Comparison of ENCODE assay signal across 11 cellular contexts in the genomic region with DNA sequence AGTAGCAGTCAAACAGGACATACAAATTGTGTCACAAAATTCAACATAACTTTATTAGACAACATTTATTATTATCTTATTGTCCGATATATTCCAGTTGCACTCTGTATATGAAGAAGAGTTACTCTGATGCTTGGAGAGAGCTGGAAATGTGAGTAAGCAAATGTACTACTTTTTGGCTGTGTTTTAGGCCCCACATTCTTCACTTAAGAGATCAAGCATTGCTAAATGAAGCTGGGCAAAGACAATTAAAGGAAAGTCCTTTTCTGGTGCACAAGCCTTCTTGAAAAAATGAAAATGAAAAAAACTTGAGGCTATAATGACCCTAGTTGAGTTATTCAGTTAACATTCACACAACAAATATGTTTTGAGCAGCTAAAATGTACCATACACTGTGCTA. TPM values are rescaled to one million over a fixed set of nuclear protein-coding genes. Genes with fewer than 3 reads are reported as not detected.
DNase-seq lines count a peak whose midpoint lies in the region; ATAC-seq and TF ChIP-seq lines count a peak whose summit lies in the region.
"Had no signal": no experiment of that assay in that cellular context is flagged by ENCODE, and none has a peak within 500 bp of the region (broad histone marks: within the 10 kb centered on the region; RNA-seq: fewer than 3 reads in every experiment).

No MANE protein-coding gene starts in this region.

- no TSS peak for BruUV-seq in A673 (replicated peaks; lab: Mats Ljungman, UMichigan)

- ATAC-seq in heart left ventricle: no peak
- no peak for ATAC-seq in Right ventricle myocardium superior (ENCODE audit: poor library complexity)

- no peak overlapping the region for H2BK15ac ChIP-seq in mesenchymal stem cell (ENCODE audit: low read depth, poor library complexity, severe bottlenecking)

- no peak overlapping the region for H2BK120ac ChIP-seq in mesenchymal stem cell (ENCODE audit: low read depth, low read length)

- peak overlapping the region; percentile 77 for H3K9ac ChIP-seq in mesenchymal stem cell (ENCODE audit: low read length)

- H3K18ac ChIP-seq in mesenchymal stem cell (ENCODE audit: low read depth in 1 of 2, low read length in 2 of 2): no peak overlapping the region

- WGBS in heart left ventricle, 4 donors: 68 to 84% (median 80%) methylated on average over 1 of the region's 1 CpG
- 80% methylated on average over 1 of the region's 1 CpG for WGBS in mesenchymal stem cell

- H3K27ac ChIP-seq in heart left ventricle (peak overlapping the region; percentile 54 to 92 (median 80)), mesenchymal stem cell (ENCODE audit: low read length, poor library complexity, severe bottlenecking) (peak overlapping the region; percentile 84), uterus (peak overlapping the region; percentile 5 to 58), A673 (ENCODE audit: low read depth, low read length, poor library complexity, severe bottlenecking) (no peak overlapping the region)

- no peak overlapping the region for H4K8ac ChIP-seq in mesenchymal stem cell (ENCODE audit: low read length)

- no peak for TF ChIP-seq CTCF in heart left ventricle (IDR thresholded peaks at IDR 0.05)
- TF ChIP-seq CTCF in cardiac fibroblast (IDR thresholded peaks at IDR 0.05; ENCODE audit: low read depth, low read length): no peak
- no peak for TF ChIP-seq CTCF in uterus (IDR thresholded peaks at IDR 0.05)
- TF ChIP-seq CTCF in A673 (conservative IDR thresholded peaks at IDR 0.05; ENCODE audit: low read depth, low read length): no peak

- no peak for TF ChIP-seq POLR2A in heart left ventricle (IDR thresholded peaks at IDR 0.05)
- TF ChIP-seq POLR2A in uterus (IDR thresholded peaks at IDR 0.05): no peak

- peaks cover 0 to 44% (median 19%) of the 10 kb centered on the region in 12 donors for H3K4me1 ChIP-seq in heart left ventricle
- peaks cover 3% of the 10 kb centered on the region for H3K4me1 ChIP-seq in mesenchymal stem cell (ENCODE audit: control insufficient read depth, insufficient read depth, low read depth, low read length)
- no peaks in the 10 kb centered on the region for H3K4me1 ChIP-seq in uterus
- peaks cover 19% of the 10 kb centered on the region for H3K4me1 ChIP-seq in A673 (ENCODE audit: insufficient read depth, low read length, poor library complexity, severe bottlenecking)

- CTCF ChIA-PET in A673 (lab: Charles Lee): no interaction called here

- POLR2A ChIA-PET in A673 (lab: Charles Lee; ENCODE audit: low non-redundant PET): no interaction called here

- intact Hi-C loops in heart left ventricle (cut with DNase I): no loop called here
- intact Hi-C loops in Right ventricle myocardium superior (cut with DNase I): no loop called here
- intact Hi-C loops in uterus (cut with DNase I; ENCODE audit: low total_unique reads): no loop called here
- intact Hi-C loops in A673 (cut with micrococcal nuclease; ENCODE audit: unreplicated experiment): no loop called here

- H3K14ac ChIP-seq in mesenchymal stem cell (ENCODE audit: low read length in 2 of 2): no peak overlapping the region

- H3K4me3 ChIP-seq in heart left ventricle: peak overlapping the region in 1 of 12 donors; percentile 15
- no peak overlapping the region for H3K4me3 ChIP-seq in cardiac fibroblast (replicated peaks in 1 of 2; ENCODE audit: low read depth in 2 of 2, low read length in 2 of 2)
- peak overlapping the region in 1 of 2 experiments; percentile 23 for H3K4me3 ChIP-seq in mesenchymal stem cell (ENCODE audit: insufficient read depth in 1 of 2, low read depth in 1 of 2, low read length in 2 of 2)
- H3K4me3 ChIP-seq in uterus: no peak overlapping the region
- no peak overlapping the region for H3K4me3 ChIP-seq in A673 (ENCODE audit: low read depth, low read length, poor library complexity, severe bottlenecking)

- H3K36me3 ChIP-seq in heart left ventricle (no peaks in the 10 kb centered on the region), mesenchymal stem cell (ENCODE audit: control insufficient read depth in 1 of 2, insufficient read depth in 2 of 2, low read depth in 1 of 2, low read length in 2 of 2) (no peaks in the 10 kb centered on the region), uterus (no peaks in the 10 kb centered on the region), A673 (ENCODE audit: insufficient read depth, low read length, poor library complexity, severe bottlenecking) (no peaks in the 10 kb centered on the region)

- no peak overlapping the region for H2BK5ac ChIP-seq in mesenchymal stem cell (ENCODE audit: low read depth, low read length, poor library complexity, severe bottlenecking)

- H3K23ac ChIP-seq in mesenchymal stem cell (ENCODE audit: low read length in 2 of 2): no peak overlapping the region

- DNase-seq in heart left ventricle: no peak
- DNase-seq in Right ventricle myocardium superior: no peak
- DNase-seq in cardiac fibroblast (ENCODE audit: low read depth in 2 of 2): peak; percentile 61 to 73
- DNase-seq in mesenchymal stem cell: peak; percentile 17
- DNase-seq in uterus: no peak
- no peak for DNase-seq in stimulated activated CD4-positive, alpha-beta T cell treated with anti-CD3 and anti-CD28 coated beads, Interleukin-4, amount 100 ng/mL, for 4 hours
- no peak for DNase-seq in A673 (ENCODE audit: low spot score)
- DNase-seq in COR-L47 (lab: John Stamatoyannopoulos, UW): no peak
- DNase-seq: RPMI8226; stimulated activated CD4-positive, alpha-beta T cell treated with anti-CD3 and anti-CD28 coated beads, Interleukin-4, amount 100 ng/mL, for 1 hour had no signal

- H3K27me3 ChIP-seq in heart left ventricle (no peaks in the 10 kb centered on the region), mesenchymal stem cell (ENCODE audit: control insufficient read depth in 1 of 2, insufficient read depth in 1 of 2, low read length in 2 of 2) (no peaks in the 10 kb centered on the region), uterus (no peaks in the 10 kb centered on the region), A673 (replicated peaks; ENCODE audit: insufficient read depth, low read depth, low read length, poor library complexity) (no peaks in the 10 kb centered on the region)

- H2BK12ac ChIP-seq in mesenchymal stem cell (ENCODE audit: low read length in 2 of 2): no peak overlapping the region

- no peak overlapping the region for H4K91ac ChIP-seq in mesenchymal stem cell (ENCODE audit: low read length)

- H3K9me3 ChIP-seq in heart left ventricle (no peaks in the 10 kb centered on the region), mesenchymal stem cell (ENCODE audit: control insufficient read depth, low read length) (no peaks in the 10 kb centered on the region), uterus (no peaks in the 10 kb centered on the region), A673 (ENCODE audit: low read depth, low read length, poor library complexity, severe bottlenecking) (no peaks in the 10 kb centered on the region)

- H3K4ac ChIP-seq in mesenchymal stem cell (ENCODE audit: low read depth in 1 of 2, low read length in 2 of 2): no peak overlapping the region

- no peak overlapping the region for H2AK5ac ChIP-seq in mesenchymal stem cell (ENCODE audit: low read length, severe bottlenecking)

- H3K4me2 ChIP-seq in mesenchymal stem cell (ENCODE audit: low read length, poor library complexity, severe bottlenecking): no peak overlapping the region

- no peak overlapping the region for H2AFZ ChIP-seq in mesenchymal stem cell (ENCODE audit: low read depth, low read length)

- H3K79me1 ChIP-seq in mesenchymal stem cell (replicated peaks; ENCODE audit: low read length, poor library complexity, severe bottlenecking): no peaks in the 10 kb centered on the region

RNA-seq across cellular contexts. Expression of a gene that starts 26.1 kb away (rescaled TPM):
- 100 to 1,000 TPM; 105 to 240 (median 159) TPM for total RNA-seq in heart left ventricle
- 100 to 1,000 TPM in 1 of 2 donors, 10 to 100 TPM in 1; 33.4 to 107 TPM for polyA plus RNA-seq in heart left ventricle
- total RNA-seq in Right ventricle myocardium superior: 92.0 TPM
- polyA plus RNA-seq in mesenchymal stem cell (2013, experiment 1 of 2): not detected
- 0.01 TPM for polyA plus RNA-seq in mesenchymal stem cell (2013, experiment 2 of 2)
- not detected for total RNA-seq in uterus
- 0.87 and 1.7 TPM in 2 replicates for total RNA-seq in A673 (2021)
- total RNA-seq: subcutaneous adipose tissue had no signal

Comparison
In these comparisons a context has a peak if more than half of its experiments do, and no peak if none do; other contexts are left out.
1. DNase-seq: peak in cardiac fibroblast (2 of 2) and mesenchymal stem cell (single experiment); none in heart left ventricle (0 of 5), Right ventricle myocardium superior (single experiment), uterus (0 of 2), stimulated activated CD4-positive, alpha-beta T cell treated with anti-CD3 and anti-CD28 coated beads, Interleukin-4, amount 100 ng/mL, for 4 hours (0 of 2), A673 (single experiment) and COR-L47 (single experiment).
2. RNA of a gene that starts 26.1 kb away (total RNA-seq): 105 to 240 TPM in heart left ventricle and 92.0 TPM in Right ventricle myocardium superior (single experiment); 0.87 to 1.7 TPM in A673 and not detected in uterus; every median in the first group is over 10 times any median in the second.